In genomic region chr14:101286271-101287018, GRCh38 we compare ENCODE assay signal across 26 cellular contexts.
"Had no signal": no experiment of that assay in that cellular context is flagged by ENCODE, and none has a peak within 500 bp of the region (broad histone marks: within the 10 kb centered on the region; RNA-seq: fewer than 3 reads in every experiment).

No MANE protein-coding gene starts in this region.

- H3K27ac ChIP-seq: left lung, parathyroid adenoma, spleen, upper lobe of left lung, WERI-Rb-1 had no signal

- H3K27me3 ChIP-seq: upper lobe of left lung had no signal

- H3K9me3 ChIP-seq: left lung, SK-N-SH, upper lobe of left lung had no signal

- H2AFZ ChIP-seq: parathyroid adenoma had no signal

- H3K9ac ChIP-seq: parathyroid adenoma, SK-N-SH had no signal

- H3K4me3 ChIP-seq: left lung, lung, spleen, upper lobe of left lung had no signal

- H3K4me2 ChIP-seq: SK-N-SH had no signal

- H3K36me3 ChIP-seq: left lung, spleen, upper lobe of left lung, WERI-Rb-1 had no signal

- ATAC-seq: activated CD8-positive, alpha-beta memory T cell treated with anti-CD3 and anti-CD28 coated beads, Interleukin-2, amount 10 ng/mL, durations not matched to agents 7 days and 5 days; activated CD8-positive, alpha-beta T cell treated with anti-CD3 and anti-CD28 coated beads for 36 hours; esophagus mucosa; left lung; right cardiac atrium; stimulated activated naive CD8-positive, alpha-beta T cell treated with anti-CD3 and anti-CD28 coated beads, Interleukin-15, Interleukin-2, amounts not matched to agents 100 U/mL and 50 U/mL, for 24 hours; T-helper 17 cell had no signal

- H3K79me2 ChIP-seq: parathyroid adenoma had no signal

- H3K4me1 ChIP-seq: left lung, parathyroid adenoma, spleen, upper lobe of left lung had no signal

- DNase-seq: activated CD4-positive, alpha-beta T cell treated with anti-CD3 and anti-CD28 coated beads, Interleukin-2, amount 10 ng/mL, durations not matched to agents 7 days and 5 days; activated CD4-positive, CD25-positive, alpha-beta regulatory T cell treated with anti-CD3 and anti-CD28 coated beads, Interleukin-2, amount 50 U/mL, for 72 hours; activated CD8-positive, alpha-beta memory T cell treated with anti-CD3 and anti-CD28 coated beads, Interleukin-2, amount 10 ng/mL, durations not matched to agents 7 days and 5 days; activated CD8-positive, alpha-beta T cell treated with anti-CD3 and anti-CD28 coated beads for 36 hours; activated effector memory CD4-positive, alpha-beta T cell treated with Interleukin-2 at 50 U/mL for 16 hours; activated naive CD4-positive, alpha-beta T cell treated with Interleukin-2 at 50 U/mL for 16 hours; anterior cingulate cortex; endodermal cell; head of caudate nucleus; hypothalamus; immature natural killer cell; kidney; left lung; mesendoderm; nucleus accumbens; right cardiac atrium; SK-N-SH; spleen; stimulated activated naive CD8-positive, alpha-beta T cell treated with anti-CD3 and anti-CD28 coated beads, Interleukin-15, Interleukin-2, amounts not matched to agents 100 U/mL and 50 U/mL, for 24 hours; T-helper 17 cell; T1000; WERI-Rb-1 had no signal
